Comparison of ENCODE assay signal across 18 cellular contexts in the genomic region with DNA sequence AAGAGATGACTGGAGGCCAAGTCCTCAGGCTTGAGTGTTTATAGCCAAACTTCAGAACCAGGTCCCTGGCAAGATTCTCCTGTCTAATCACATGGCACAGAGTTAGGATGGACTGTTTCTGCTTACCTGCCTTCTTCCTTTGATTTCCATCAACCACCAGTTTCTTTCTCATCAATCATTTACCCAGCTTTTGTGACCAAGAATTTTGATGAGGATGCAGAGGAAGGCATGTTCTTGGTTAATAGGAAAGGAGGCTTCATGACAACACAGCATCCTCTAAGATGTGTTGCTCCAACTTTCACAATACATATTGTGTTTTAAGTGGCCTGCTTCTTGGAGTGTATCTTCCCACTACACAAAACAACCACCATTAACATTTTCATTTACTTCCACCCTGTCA.
DNase-seq lines count a peak whose midpoint lies in the region; ATAC-seq and TF ChIP-seq lines count a peak whose summit lies in the region.
"Had no signal": no experiment of that assay in that cellular context is flagged by ENCODE, and none has a peak within 500 bp of the region (broad histone marks: within the 10 kb centered on the region; RNA-seq: fewer than 3 reads in every experiment).

No MANE protein-coding gene starts in this region.

- CTCF ChIA-PET in activated CD8-positive, alpha-beta T cell treated with anti-CD3 and anti-CD28 coated beads for 36 hours (lab: Charles Lee): no interaction called here
- CTCF ChIA-PET in activated CD8-positive, alpha-beta T cell treated with anti-CD3 and anti-CD28 coated beads, Interleukin-2, amount 10 ng/mL, durations not matched to agents 7 days and 5 days (lab: Charles Lee): no interaction called here

- POLR2A ChIA-PET in activated CD8-positive, alpha-beta T cell treated with anti-CD3 and anti-CD28 coated beads for 36 hours (lab: Charles Lee): no interaction called here
- POLR2A ChIA-PET in activated CD8-positive, alpha-beta T cell treated with anti-CD3 and anti-CD28 coated beads, Interleukin-2, amount 10 ng/mL, durations not matched to agents 7 days and 5 days (lab: Charles Lee): no interaction called here

- no peak for ATAC-seq in activated CD8-positive, alpha-beta T cell treated with anti-CD3 and anti-CD28 coated beads for 36 hours
- no peak for ATAC-seq in activated CD8-positive, alpha-beta T cell treated with anti-CD3 and anti-CD28 coated beads, Interleukin-2, amount 10 ng/mL, durations not matched to agents 7 days and 5 days
- ATAC-seq in memory B cell (ENCODE audit: low read depth) (no peak), GM18870 (IDR thresholded peaks at IDR 0.05; ENCODE audit: unreplicated experiment) (no peak)
- no peak for ATAC-seq in stimulated activated naive B cell treated with anti-CD40 and anti-IgM and Interleukin-4, amounts not matched to agents 10 μg/mL and 1 μg/mL and 100 μg/mL, for 72 hours (replicated peaks)
- ATAC-seq: PC-3 had no signal

- no peak for DNase-seq in activated CD8-positive, alpha-beta T cell treated with anti-CD3 and anti-CD28 coated beads for 36 hours
- DNase-seq in activated CD8-positive, alpha-beta T cell treated with anti-CD3 and anti-CD28 coated beads, Interleukin-2, amount 10 ng/mL, durations not matched to agents 7 days and 5 days: no peak
- DNase-seq in memory B cell (ENCODE audit: low spot score in 2 of 2): no peak
- no peak for DNase-seq in stimulated activated naive B cell treated with anti-CD40 and anti-IgM and Interleukin-4, amounts not matched to agents 10 μg/mL and 1 μg/mL and 100 μg/mL, for 72 hours
- no peak for DNase-seq in GM13976 (ENCODE audit: low spot score)
- DNase-seq in NCI-H524 (lab: John Stamatoyannopoulos, UW): no peak
- DNase-seq: 8988T, DND-41, GDM1, GOT3, MV-4-11, NCI-H1417 treated with DMSO at 0.1 percent for 48 hours, NCI-H1930, NCI-H446, NCI-H748 treated with DMSO at 0.1 percent for 48 hours, PC-3 had no signal

- H3K36me3 Mint-ChIP-seq in activated CD8-positive, alpha-beta T cell treated with anti-CD3 and anti-CD28 coated beads for 36 hours (ENCODE audit: low read depth): peaks cover 70% of the 10 kb centered on the region
- H3K36me3 Mint-ChIP-seq in activated CD8-positive, alpha-beta T cell treated with anti-CD3 and anti-CD28 coated beads, Interleukin-2, amount 10 ng/mL, durations not matched to agents 7 days and 5 days (ENCODE audit: low read depth): peaks cover 76% of the 10 kb centered on the region
- H3K36me3 Mint-ChIP-seq in activated naive CD8-positive, alpha-beta T cell: peaks cover 38% of the 10 kb centered on the region
- H3K36me3 Mint-ChIP-seq in memory B cell: peaks cover 25% of the 10 kb centered on the region
- H3K36me3 Mint-ChIP-seq in stimulated activated naive B cell treated with anti-CD40 and anti-IgM and Interleukin-4, amounts not matched to agents 10 μg/mL and 1 μg/mL and 100 μg/mL, for 72 hours: peaks cover 46 to 63% of the 10 kb centered on the region in 2 donors

- peaks cover 7% of the 10 kb centered on the region for H3K9me3 Mint-ChIP-seq in activated CD8-positive, alpha-beta T cell treated with anti-CD3 and anti-CD28 coated beads for 36 hours
- H3K9me3 Mint-ChIP-seq in activated CD8-positive, alpha-beta T cell treated with anti-CD3 and anti-CD28 coated beads, Interleukin-2, amount 10 ng/mL, durations not matched to agents 7 days and 5 days (ENCODE audit: insufficient read depth): peaks cover 5% of the 10 kb centered on the region
- no peaks in the 10 kb centered on the region for H3K9me3 Mint-ChIP-seq in activated naive CD8-positive, alpha-beta T cell (ENCODE audit: low read depth)
- no peaks in the 10 kb centered on the region for H3K9me3 Mint-ChIP-seq in memory B cell
- H3K9me3 Mint-ChIP-seq in stimulated activated naive B cell treated with anti-CD40 and anti-IgM and Interleukin-4, amounts not matched to agents 10 μg/mL and 1 μg/mL and 100 μg/mL, for 72 hours: no peaks in the 10 kb centered on the region

- no peaks in the 10 kb centered on the region for H3K27me3 Mint-ChIP-seq in activated CD8-positive, alpha-beta T cell treated with anti-CD3 and anti-CD28 coated beads for 36 hours
- no peaks in the 10 kb centered on the region for H3K27me3 Mint-ChIP-seq in activated CD8-positive, alpha-beta T cell treated with anti-CD3 and anti-CD28 coated beads, Interleukin-2, amount 10 ng/mL, durations not matched to agents 7 days and 5 days (ENCODE audit: low read depth)
- H3K27me3 Mint-ChIP-seq in activated naive CD8-positive, alpha-beta T cell: no peaks in the 10 kb centered on the region
- H3K27me3 Mint-ChIP-seq in memory B cell: no peaks in the 10 kb centered on the region
- no peaks in the 10 kb centered on the region for H3K27me3 Mint-ChIP-seq in stimulated activated naive B cell treated with anti-CD40 and anti-IgM and Interleukin-4, amounts not matched to agents 10 μg/mL and 1 μg/mL and 100 μg/mL, for 72 hours

- in situ Hi-C loops in GM13976 (cut with MboI; ENCODE audit: low sequenced_read_pairs, unreplicated experiment): no loop called here

- no peak overlapping the region for H3K4me3 Mint-ChIP-seq in activated CD8-positive, alpha-beta T cell treated with anti-CD3 and anti-CD28 coated beads for 36 hours
- no peak overlapping the region for H3K4me3 Mint-ChIP-seq in activated CD8-positive, alpha-beta T cell treated with anti-CD3 and anti-CD28 coated beads, Interleukin-2, amount 10 ng/mL, durations not matched to agents 7 days and 5 days
- no peak overlapping the region for H3K4me3 Mint-ChIP-seq in activated naive CD8-positive, alpha-beta T cell
- H3K4me3 Mint-ChIP-seq in memory B cell: no peak overlapping the region
- H3K4me3 Mint-ChIP-seq in stimulated activated naive B cell treated with anti-CD40 and anti-IgM and Interleukin-4, amounts not matched to agents 10 μg/mL and 1 μg/mL and 100 μg/mL, for 72 hours: no peak overlapping the region

- intact Hi-C loops in activated CD8-positive, alpha-beta T cell treated with anti-CD3 and anti-CD28 coated beads for 36 hours (cut with micrococcal nuclease): no loop called here

- no peak for TF ChIP-seq CTCF in activated CD8-positive, alpha-beta T cell treated with anti-CD3 and anti-CD28 coated beads for 36 hours (IDR thresholded peaks at IDR 0.05)
- TF ChIP-seq CTCF in GM13976 (IDR thresholded peaks at IDR 0.05; ENCODE audit: borderline replicate concordance, control extremely low read depth, extremely low read depth, insufficient read depth, missing control alignments): no peak

- peaks cover 71% of the 10 kb centered on the region for H3K4me1 Mint-ChIP-seq in activated CD8-positive, alpha-beta T cell treated with anti-CD3 and anti-CD28 coated beads for 36 hours (ENCODE audit: low read depth)
- H3K4me1 Mint-ChIP-seq in activated CD8-positive, alpha-beta T cell treated with anti-CD3 and anti-CD28 coated beads, Interleukin-2, amount 10 ng/mL, durations not matched to agents 7 days and 5 days (ENCODE audit: low read depth): peaks cover 57% of the 10 kb centered on the region
- peaks cover 77% of the 10 kb centered on the region for H3K4me1 Mint-ChIP-seq in activated naive CD8-positive, alpha-beta T cell (ENCODE audit: low read depth)
- peaks cover 23% of the 10 kb centered on the region for H3K4me1 Mint-ChIP-seq in memory B cell
- peaks cover 41 to 54% of the 10 kb centered on the region in 2 donors for H3K4me1 Mint-ChIP-seq in stimulated activated naive B cell treated with anti-CD40 and anti-IgM and Interleukin-4, amounts not matched to agents 10 μg/mL and 1 μg/mL and 100 μg/mL, for 72 hours

- peak overlapping the region; percentile 67 for H3K27ac Mint-ChIP-seq in activated CD8-positive, alpha-beta T cell treated with anti-CD3 and anti-CD28 coated beads for 36 hours
- H3K27ac Mint-ChIP-seq in activated CD8-positive, alpha-beta T cell treated with anti-CD3 and anti-CD28 coated beads, Interleukin-2, amount 10 ng/mL, durations not matched to agents 7 days and 5 days: no peak overlapping the region
- H3K27ac Mint-ChIP-seq in activated naive CD8-positive, alpha-beta T cell: peak overlapping the region; percentile 90
- H3K27ac Mint-ChIP-seq in memory B cell: peak overlapping the region; percentile 67
- H3K27ac Mint-ChIP-seq in stimulated activated naive B cell treated with anti-CD40 and anti-IgM and Interleukin-4, amounts not matched to agents 10 μg/mL and 1 μg/mL and 100 μg/mL, for 72 hours: peak overlapping the region; percentile 56
